ENCODE assay signal across 12 cellular contexts in genomic region chr15:80849308-80849707, GRCh38.
A peak's percentile ranks its signal among the peaks of the same experiment; 100 is the strongest.
DNase-seq lines count a peak whose midpoint lies in the region; ATAC-seq, FAIRE-seq and TF ChIP-seq lines count a peak whose summit lies in the region.
"Had no signal": no experiment of that assay in that cellular context is flagged by ENCODE, and none has a peak within 500 bp of the region (broad histone marks: within the 10 kb centered on the region; RNA-seq: fewer than 3 reads in every experiment).

No MANE protein-coding gene starts in this region.

- H3K27me3 ChIP-seq in bronchial epithelial cell (ENCODE audit: control insufficient read depth, insufficient read depth, low read length) = no peaks in the 10 kb centered on the region

- no peak overlapping the region for H3K4me3 ChIP-seq in bronchial epithelial cell (ENCODE audit: low read depth, low read length)
- H3K4me3 ChIP-seq: heart right ventricle had no signal

- TF ChIP-seq CTCF in bronchial epithelial cell (IDR thresholded peaks at IDR 0.05; ENCODE audit: insufficient read depth, low read length, severe bottlenecking) = no peak

- no peak for TF ChIP-seq POLR2A in GM12891 (IDR thresholded peaks at IDR 0.05; ENCODE audit: low read depth, low read length)

- ATAC-seq in GM18867 (IDR thresholded peaks at IDR 0.05; ENCODE audit: unreplicated experiment) = no peak
- ATAC-seq: activated naive CD8-positive, alpha-beta T cell treated with anti-CD3 and anti-CD28 coated beads, Interleukin-2, amount 50 U/mL, for 24 hours had no signal

- DNase-seq in CD1c-positive myeloid dendritic cell (ENCODE audit: extremely low spot score) (peak; percentile 3), LHCN-M2 (ENCODE audit: low read depth) (peak; percentile 94), bronchial epithelial cell (ENCODE audit: low read depth) (peak; percentile 90), mucosa of gallbladder (ENCODE audit: low spot score) (peak; percentile 59), SHP77 (lab: John Stamatoyannopoulos, UW) (no peak), GM12891 (ENCODE audit: insufficient read length, low spot score) (no peak), NCI-H82 treated with DMSO at 0.1 percent for 48 hours (lab: John Stamatoyannopoulos, UW; ENCODE audit: unreplicated experiment) (no peak)
- DNase-seq: activated CD4-positive, alpha-beta T cell treated with anti-CD3 and anti-CD28 coated beads, Interleukin-2, amount 10 ng/mL, durations not matched to agents 7 days and 5 days; activated naive CD8-positive, alpha-beta T cell treated with anti-CD3 and anti-CD28 coated beads, Interleukin-2, amount 50 U/mL, for 24 hours; heart right ventricle; nephron progenitor cell had no signal

- FAIRE-seq in bronchial epithelial cell (lab: Jason Lieb, UNC) = peak; percentile 32
- FAIRE-seq in GM12891 (lab: Jason Lieb, UNC) = no peak

- no peaks in the 10 kb centered on the region for H3K36me3 ChIP-seq in bronchial epithelial cell (ENCODE audit: control insufficient read depth, insufficient read depth, low read length)
- H3K36me3 ChIP-seq: heart right ventricle had no signal

TF ChIP-seq in GM12891, 5 proteins besides CTCF, POLR2A, EP300 and RAD21:
- TF ChIP-seq POLR2AphosphoS5 (IDR thresholded peaks at IDR 0.05; ENCODE audit: low read depth, low read length) = no peak
- TF ChIP-seq POU2F2 (IDR thresholded peaks at IDR 0.05; ENCODE audit: low read depth, low read length) = no peak
- TF ChIP-seq PAX5 (IDR thresholded peaks at IDR 0.05; ENCODE audit: insufficient read depth, low read length, severe bottlenecking) = no peak
- TF ChIP-seq SPI1 (IDR thresholded peaks at IDR 0.05; ENCODE audit: low read depth, low read length) = no peak
- no peak for TF ChIP-seq TAF1 (IDR thresholded peaks at IDR 0.05; ENCODE audit: low read depth, low read length)

Comparison
In these comparisons a context has a peak if more than half of its experiments do, and no peak if none do; other contexts are left out.
1. DNase-seq: peak in CD1c-positive myeloid dendritic cell (single experiment), LHCN-M2 (single experiment), bronchial epithelial cell (single experiment) and mucosa of gallbladder (single experiment); none in SHP77 (0 of 2), GM12891 (single experiment) and NCI-H82 treated with DMSO at 0.1 percent for 48 hours (single experiment).